20 cellular contexts compared by ENCODE assay signal in the genomic region with DNA sequence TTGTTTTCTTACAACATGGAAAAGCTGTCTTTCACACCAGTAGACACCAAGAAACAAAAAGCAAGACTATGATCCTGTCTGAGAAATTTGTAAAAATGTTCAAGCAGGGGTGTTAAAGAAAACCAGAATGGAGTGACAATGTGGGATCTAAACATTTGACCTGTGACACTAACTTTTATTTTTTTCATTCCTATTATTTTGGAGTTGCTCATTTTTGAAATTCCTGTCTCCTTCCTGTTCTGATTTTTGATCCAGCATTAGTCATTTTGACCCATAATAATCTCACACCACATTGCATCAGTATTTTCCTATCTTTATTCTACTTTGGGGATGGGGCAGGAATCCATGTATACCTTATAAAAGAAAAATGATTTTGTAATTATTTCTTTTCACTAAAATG.
DNase-seq lines count a peak whose midpoint lies in the region; ATAC-seq, FAIRE-seq and TF ChIP-seq lines count a peak whose summit lies in the region.
"Had no signal": no experiment of that assay in that cellular context is flagged by ENCODE, and none has a peak within 500 bp of the region (broad histone marks: within the 10 kb centered on the region; RNA-seq: fewer than 3 reads in every experiment).

No MANE protein-coding gene starts in this region.

- no peaks in the 10 kb centered on the region for H3K9me3 Mint-ChIP-seq in stimulated activated memory B cell treated with anti-CD40 and anti-IgM and Interleukin-4, amounts not matched to agents 10 μg/mL and 1 μg/mL and 100 μg/mL, for 72 hours
- no peaks in the 10 kb centered on the region for H3K9me3 Mint-ChIP-seq in neural progenitor cell
- H3K9me3 Mint-ChIP-seq: activated CD4-positive, alpha-beta T cell treated with anti-CD3 and anti-CD28 coated beads, Interleukin-2, amount 10 ng/mL, durations not matched to agents 7 days and 5 days; activated naive CD4-positive, alpha-beta T cell treated with anti-CD3 and anti-CD28 coated beads, Interleukin-2, amount 10 ng/mL, durations not matched to agents 7 days and 5 days; immature natural killer cell; memory B cell; natural killer cell treated with Interleukin-12 subunit alpha and Interleukin-12 subunit beta and Interleukin-15 and Interleukin-18, amount 100 ng/mL, for 72 hours had no signal

- H3K9ac ChIP-seq in GM23248 (peak overlapping the region; percentile 57), adipocyte (ENCODE audit: low read length) (peak overlapping the region; percentile 39), neural progenitor cell (no peak overlapping the region)
- H3K9ac ChIP-seq: BLaER1 treated with 17β-estradiol and CSF1 and Interleukin-3, amounts not matched to agents 10 nM and 100 nM had no signal

- H3K4me2 ChIP-seq in GM23248 (ENCODE audit: unreplicated experiment) (peak overlapping the region; percentile 46), neural progenitor cell (no peak overlapping the region)
- H3K4me2 ChIP-seq: BLaER1 treated with 17β-estradiol and CSF1 and Interleukin-3, amounts not matched to agents 10 nM and 100 nM had no signal

- H3K36me3 Mint-ChIP-seq in stimulated activated memory B cell treated with anti-CD40 and anti-IgM and Interleukin-4, amounts not matched to agents 10 μg/mL and 1 μg/mL and 100 μg/mL, for 72 hours, result no peaks in the 10 kb centered on the region
- no peaks in the 10 kb centered on the region for H3K36me3 Mint-ChIP-seq in neural progenitor cell
- H3K36me3 Mint-ChIP-seq: activated naive CD4-positive, alpha-beta T cell treated with anti-CD3 and anti-CD28 coated beads, Interleukin-2, amount 10 ng/mL, durations not matched to agents 7 days and 5 days; brain; immature natural killer cell; memory B cell; natural killer cell treated with Interleukin-12 subunit alpha and Interleukin-12 subunit beta and Interleukin-15 and Interleukin-18, amount 100 ng/mL, for 72 hours had no signal

- H2AFZ ChIP-seq in GM23248 (no peak overlapping the region), neural progenitor cell (replicated peaks) (no peak overlapping the region)

- H3K27me3 ChIP-seq in GM23248 (replicated peaks; ENCODE audit: insufficient read depth) (no peaks in the 10 kb centered on the region), adipocyte (replicated peaks; ENCODE audit: control insufficient read depth, insufficient read depth, low read length) (no peaks in the 10 kb centered on the region), neural progenitor cell (no peaks in the 10 kb centered on the region)
- H3K27me3 ChIP-seq: BLaER1 treated with 17β-estradiol and CSF1 and Interleukin-3, amounts not matched to agents 10 nM and 100 nM; heart right ventricle; thyroid gland had no signal

- H3K9me3 ChIP-seq in GM23248 (ENCODE audit: low read depth) (no peaks in the 10 kb centered on the region), adipocyte (ENCODE audit: control insufficient read depth, low read length) (peaks cover 3% of the 10 kb centered on the region), neural progenitor cell (ENCODE audit: low read depth) (no peaks in the 10 kb centered on the region)
- H3K9me3 ChIP-seq: thyroid gland had no signal

- no peak for FAIRE-seq in frontal cortex (lab: Jason Lieb, UNC)

- H3K79me2 ChIP-seq in GM23248 (ENCODE audit: insufficient read depth), result no peaks in the 10 kb centered on the region
- H3K79me2 ChIP-seq in neural progenitor cell (ENCODE audit: low read depth), result no peaks in the 10 kb centered on the region

- in situ Hi-C loops in GM23248 (cut with MboI), result no loop called here

- no peaks in the 10 kb centered on the region for H4K20me1 ChIP-seq in GM23248 (ENCODE audit: insufficient read depth)
- no peaks in the 10 kb centered on the region for H4K20me1 ChIP-seq in neural progenitor cell (ENCODE audit: low read depth)
- H4K20me1 ChIP-seq: BLaER1 treated with 17β-estradiol and CSF1 and Interleukin-3, amounts not matched to agents 10 nM and 100 nM had no signal

- TF ChIP-seq CTCF in neural progenitor cell (IDR thresholded peaks at IDR 0.05), result no peak

- ATAC-seq in stimulated activated memory B cell treated with anti-CD40 and anti-IgM and Interleukin-4, amounts not matched to agents 10 μg/mL and 1 μg/mL and 100 μg/mL, for 72 hours, result no peak
- ATAC-seq: heart right ventricle had no signal

- peak overlapping the region; percentile 92 for H3K27ac ChIP-seq in GM23248
- H3K27ac ChIP-seq in neural progenitor cell, result no peak overlapping the region
- H3K27ac ChIP-seq: BLaER1 treated with 17β-estradiol and CSF1 and Interleukin-3, amounts not matched to agents 10 nM and 100 nM; thyroid gland had no signal

- H3K27me3 Mint-ChIP-seq in stimulated activated memory B cell treated with anti-CD40 and anti-IgM and Interleukin-4, amounts not matched to agents 10 μg/mL and 1 μg/mL and 100 μg/mL, for 72 hours, result no peaks in the 10 kb centered on the region
- peaks cover 7% of the 10 kb centered on the region for H3K27me3 Mint-ChIP-seq in neural progenitor cell (ENCODE audit: insufficient read depth, low read depth)
- H3K27me3 Mint-ChIP-seq: activated naive CD4-positive, alpha-beta T cell treated with anti-CD3 and anti-CD28 coated beads, Interleukin-2, amount 10 ng/mL, durations not matched to agents 7 days and 5 days; brain; memory B cell had no signal

- H3K36me3 ChIP-seq in GM23248 (ENCODE audit: low read depth), result no peaks in the 10 kb centered on the region
- no peaks in the 10 kb centered on the region for H3K36me3 ChIP-seq in adipocyte (ENCODE audit: control insufficient read depth, insufficient read depth, low read length, severe bottlenecking)
- H3K36me3 ChIP-seq in neural progenitor cell, result no peaks in the 10 kb centered on the region
- H3K36me3 ChIP-seq: BLaER1 treated with 17β-estradiol and CSF1 and Interleukin-3, amounts not matched to agents 10 nM and 100 nM; heart right ventricle; thyroid gland had no signal

- no peaks in the 10 kb centered on the region for H3K9me2 ChIP-seq in GM23248 (ENCODE audit: insufficient read depth)

- H3K4me3 ChIP-seq in GM23248 (no peak overlapping the region), adipocyte (ENCODE audit: low read length) (peak overlapping the region; percentile 2), neural progenitor cell (no peak overlapping the region)
- H3K4me3 ChIP-seq: BLaER1 treated with 17β-estradiol and CSF1 and Interleukin-3, amounts not matched to agents 10 nM and 100 nM; heart right ventricle; thyroid gland had no signal

- H3F3A ChIP-seq in GM23248 (ENCODE audit: insufficient read depth) (peaks cover 40% of the 10 kb centered on the region), neural progenitor cell (ENCODE audit: low read depth) (peaks cover 8% of the 10 kb centered on the region)

- DNase-seq in GM23248 (peak; percentile 58), adipocyte (ENCODE audit: low read depth) (peak; percentile 33), fibroblast of peridontal ligament (ENCODE audit: extremely low read depth) (peak; percentile 42), neural progenitor cell (ENCODE audit: low spot score) (no peak), frontal cortex (ENCODE audit: low spot score in 2 of 2) (no peak), NCI-H1105 (lab: John Stamatoyannopoulos, UW) (no peak)
- no peak for DNase-seq in activated naive CD4-positive, alpha-beta T cell (lab: John Stamatoyannopoulos, UW)
- DNase-seq: activated CD4-positive, alpha-beta T cell treated with anti-CD3 and anti-CD28 coated beads, Interleukin-2, amount 10 ng/mL, durations not matched to agents 7 days and 5 days; activated naive CD4-positive, alpha-beta T cell treated with anti-CD3 and anti-CD28 coated beads, Interleukin-2, amount 10 ng/mL, durations not matched to agents 7 days and 5 days; heart right ventricle; NCI-H1694 treated with DMSO at 0.1 percent for 48 hours; RPMI8226; stimulated activated CD4-positive, alpha-beta T cell treated with anti-CD3 and anti-CD28 coated beads, Interleukin-12 subunit alpha, Interleukin-12 subunit beta, amount 100 ng/mL, for 4 hours; thyroid gland had no signal

- no peak overlapping the region for H3K4me3 Mint-ChIP-seq in stimulated activated memory B cell treated with anti-CD40 and anti-IgM and Interleukin-4, amounts not matched to agents 10 μg/mL and 1 μg/mL and 100 μg/mL, for 72 hours
- no peak overlapping the region for H3K4me3 Mint-ChIP-seq in neural progenitor cell
- H3K4me3 Mint-ChIP-seq: activated CD4-positive, alpha-beta T cell treated with anti-CD3 and anti-CD28 coated beads, Interleukin-2, amount 10 ng/mL, durations not matched to agents 7 days and 5 days; activated naive CD4-positive, alpha-beta T cell treated with anti-CD3 and anti-CD28 coated beads, Interleukin-2, amount 10 ng/mL, durations not matched to agents 7 days and 5 days; memory B cell had no signal

- H3K27ac Mint-ChIP-seq in stimulated activated memory B cell treated with anti-CD40 and anti-IgM and Interleukin-4, amounts not matched to agents 10 μg/mL and 1 μg/mL and 100 μg/mL, for 72 hours, result peak overlapping the region; percentile 32
- no peak overlapping the region for H3K27ac Mint-ChIP-seq in neural progenitor cell
- H3K27ac Mint-ChIP-seq: activated CD4-positive, alpha-beta T cell treated with anti-CD3 and anti-CD28 coated beads, Interleukin-2, amount 10 ng/mL, durations not matched to agents 7 days and 5 days; activated naive CD4-positive, alpha-beta T cell treated with anti-CD3 and anti-CD28 coated beads, Interleukin-2, amount 10 ng/mL, durations not matched to agents 7 days and 5 days; memory B cell had no signal

- H3K4me1 ChIP-seq in GM23248 (ENCODE audit: insufficient read depth), result peaks cover 61% of the 10 kb centered on the region
- peaks cover 47% of the 10 kb centered on the region for H3K4me1 ChIP-seq in adipocyte (ENCODE audit: control insufficient read depth, insufficient read depth, low read length)
- H3K4me1 ChIP-seq in neural progenitor cell, result peaks cover 11% of the 10 kb centered on the region

- H3K4me1 Mint-ChIP-seq in stimulated activated memory B cell treated with anti-CD40 and anti-IgM and Interleukin-4, amounts not matched to agents 10 μg/mL and 1 μg/mL and 100 μg/mL, for 72 hours, result peaks cover 25% of the 10 kb centered on the region
- peaks cover 11% of the 10 kb centered on the region for H3K4me1 Mint-ChIP-seq in neural progenitor cell

Comparison
In these comparisons a context has a peak if more than half of its experiments do, and no peak if none do; other contexts are left out.
1. DNase-seq: peak in GM23248 (single experiment), adipocyte (single experiment) and fibroblast of peridontal ligament (single experiment); none in neural progenitor cell (single experiment), frontal cortex (0 of 2), activated naive CD4-positive, alpha-beta T cell (0 of 4) and NCI-H1105 (single experiment).